In genomic region chr9:109264865-109265532, GRCh38 we compare ENCODE assay signal across 15 cellular contexts. TPM values are rescaled to one million over a fixed set of nuclear protein-coding genes. Genes with fewer than 3 reads are reported as not detected.
DNase-seq lines count a peak whose midpoint lies in the region; ATAC-seq, FAIRE-seq and TF ChIP-seq lines count a peak whose summit lies in the region.
"Had no signal": no experiment of that assay in that cellular context is flagged by ENCODE, and none has a peak within 500 bp of the region (broad histone marks: within the 10 kb centered on the region; RNA-seq: fewer than 3 reads in every experiment).

No MANE protein-coding gene starts in this region.

- no peak for TF ChIP-seq CTCF in bronchial epithelial cell (IDR thresholded peaks at IDR 0.05; ENCODE audit: insufficient read depth, low read length, severe bottlenecking)

- no peaks in the 10 kb centered on the region for H3K4me1 ChIP-seq in GM23248 (ENCODE audit: insufficient read depth)

- H3K4me3 ChIP-seq in GM23248 (no peak overlapping the region), bronchial epithelial cell (ENCODE audit: low read depth, low read length) (no peak overlapping the region)
- H3K4me3 ChIP-seq: ovary had no signal

- DNase-seq in GM23248, result peak; percentile 58
- DNase-seq in NCI-H345 (lab: John Stamatoyannopoulos, UW), result peak; percentile 88
- peak; percentile 45 for DNase-seq in bronchial epithelial cell (ENCODE audit: low read depth)
- peak; percentile 17 for DNase-seq in mucosa of gallbladder (ENCODE audit: low spot score)
- DNase-seq in DMS114 treated with DMSO at 0.1 percent for 48 hours (lab: John Stamatoyannopoulos, UW; ENCODE audit: unreplicated experiment), result no peak
- DNase-seq in NCI-H2081 treated with DMSO at 0.1 percent for 48 hours (lab: John Stamatoyannopoulos, UW), result no peak
- no peak for DNase-seq in medulla oblongata (ENCODE audit: extremely low spot score)
- DNase-seq: activated gamma-delta T cell; GOT3; NCI-H2227 treated with DMSO at 0.1 percent for 48 hours; stimulated activated CD4-positive, alpha-beta T cell treated with anti-CD3 and anti-CD28 coated beads, Interleukin-2, amount 100 ng/mL, for 48 hours; stimulated activated naive CD4-positive, alpha-beta T cell treated with Interleukin-2 at 50 U/mL for 16 hours had no signal

- H2AFZ ChIP-seq in GM23248, result no peak overlapping the region

- H3K9me3 ChIP-seq in GM23248 (ENCODE audit: low read depth), result no peaks in the 10 kb centered on the region
- H3K9me3 ChIP-seq: ovary had no signal

- H3K27me3 ChIP-seq in GM23248 (replicated peaks; ENCODE audit: insufficient read depth), result peaks cover 2% of the 10 kb centered on the region; the same call in 1 of the 2 replicates
- H3K27me3 ChIP-seq in bronchial epithelial cell (ENCODE audit: control insufficient read depth, insufficient read depth, low read length), result no peaks in the 10 kb centered on the region
- H3K27me3 ChIP-seq: ovary had no signal

- in situ Hi-C loops in GM23248 (cut with MboI), result no loop called here

- no peak for FAIRE-seq in bronchial epithelial cell (lab: Jason Lieb, UNC)
- FAIRE-seq: frontal cortex had no signal

- WGBS in GM23248 (ENCODE audit: low coverage in 1 of 2, low lambda C conversion rate in 2 of 2, missing lambda C conversion rate in 2 of 2), 2 experiments, result 16 to 19% methylated on average over 12 of the region's 12 CpGs

- H3F3A ChIP-seq in GM23248 (ENCODE audit: insufficient read depth), result no peaks in the 10 kb centered on the region

- H3K9ac ChIP-seq in GM23248, result no peak overlapping the region

- no peak overlapping the region for H3K27ac ChIP-seq in GM23248
- H3K27ac ChIP-seq: ovary had no signal

- no peak overlapping the region for H3K4me2 ChIP-seq in GM23248 (ENCODE audit: unreplicated experiment)

- H4K20me1 ChIP-seq in GM23248 (ENCODE audit: insufficient read depth), result no peaks in the 10 kb centered on the region

- no peak for ATAC-seq in GM18511 (IDR thresholded peaks at IDR 0.05; ENCODE audit: unreplicated experiment)

- H3K79me2 ChIP-seq in GM23248 (ENCODE audit: insufficient read depth), result no peaks in the 10 kb centered on the region

- no peaks in the 10 kb centered on the region for H3K9me2 ChIP-seq in GM23248 (ENCODE audit: insufficient read depth)

- H3K36me3 ChIP-seq in GM23248 (ENCODE audit: low read depth) (no peaks in the 10 kb centered on the region), bronchial epithelial cell (ENCODE audit: control insufficient read depth, insufficient read depth, low read length) (peaks cover 3% of the 10 kb centered on the region)
- H3K36me3 ChIP-seq: ovary had no signal

RNA-seq across cellular contexts. Expression of gene EPB41L4B, which starts 55.9 kb away (rescaled TPM):
- total RNA-seq in GM23248 (2014; rRNA removed; shearing (Covaris generic)), result 0.76 and 1.0 TPM in 2 replicates
- polyA plus RNA-seq in GM23248 (2016; fragmentation: Nextera tagmentation; extraction: Ambion mirVana), result 0.33 and 0.43 TPM in 2 replicates
- 30.3 and 47.7 TPM in 2 replicates for total RNA-seq in bronchial epithelial cell
- total RNA-seq in mucosa of gallbladder, result 31.1 TPM

Comparison
In these comparisons a context has a peak if more than half of its experiments do, and no peak if none do; other contexts are left out.
1. DNase-seq: peak in GM23248 (single experiment), NCI-H345 (single experiment), bronchial epithelial cell (single experiment) and mucosa of gallbladder (single experiment); none in DMS114 treated with DMSO at 0.1 percent for 48 hours (single experiment), NCI-H2081 treated with DMSO at 0.1 percent for 48 hours (single experiment) and medulla oblongata (single experiment).
2. RNA of gene EPB41L4B, which starts 55.9 kb away (total RNA-seq): 31.1 TPM in mucosa of gallbladder (single experiment) and 30.3 to 47.7 TPM in bronchial epithelial cell; 0.76 to 1.0 TPM in GM23248; every median in the first group is over 10 times any median in the second.